In the genomic region with DNA sequence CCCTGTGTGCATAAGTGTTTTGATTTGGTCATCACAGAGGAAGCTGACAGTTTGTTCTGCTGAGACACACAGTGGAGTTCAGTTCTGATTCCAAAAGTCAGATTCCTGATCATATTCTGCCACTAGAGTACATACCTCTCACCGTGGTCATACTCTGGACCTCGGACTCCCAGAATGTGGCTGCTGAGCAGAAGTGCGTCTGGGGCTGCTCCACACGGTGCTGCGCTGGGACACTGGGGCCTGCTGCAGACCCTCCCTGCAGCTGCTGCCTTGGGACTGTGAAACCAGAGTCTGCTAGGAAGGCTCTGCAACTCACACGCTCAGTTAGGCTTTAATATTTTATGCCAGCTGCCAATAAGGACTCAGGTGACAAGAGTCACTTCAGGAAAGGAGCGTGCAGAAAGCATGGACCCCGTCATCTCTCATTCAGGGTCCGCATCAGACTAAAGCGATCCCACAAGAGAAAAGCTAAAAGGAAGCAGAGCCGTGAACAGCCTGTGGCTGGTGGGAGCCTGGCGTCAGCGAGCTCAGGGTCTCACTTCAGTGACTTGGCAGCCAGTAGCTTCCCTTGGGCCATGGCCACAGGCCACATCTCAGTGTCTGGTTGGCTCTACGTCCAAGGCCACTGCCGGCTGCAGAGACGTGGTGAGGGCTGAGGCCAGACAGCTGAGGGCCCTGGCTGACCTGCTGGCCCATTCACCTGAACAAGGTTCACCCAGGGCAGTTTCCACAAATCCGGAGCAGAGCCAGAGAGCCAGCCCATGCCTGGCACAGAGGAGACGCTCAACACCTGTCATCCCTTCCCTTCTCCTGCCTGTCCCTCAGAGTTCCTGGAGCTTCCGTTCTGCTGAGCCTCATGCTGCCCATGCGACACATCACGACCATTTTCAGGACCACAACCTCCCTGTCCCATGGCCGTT, we compare ENCODE assay signal across 15 cellular contexts. TPM values are rescaled to one million over a fixed set of nuclear protein-coding genes. Genes with fewer than 3 reads are reported as not detected.
A peak's percentile ranks its signal among the peaks of the same experiment; 100 is the strongest.
DNase-seq lines count a peak whose midpoint lies in the region; ATAC-seq and TF ChIP-seq lines count a peak whose summit lies in the region.
"Had no signal": no experiment of that assay in that cellular context is flagged by ENCODE, and none has a peak within 500 bp of the region (broad histone marks: within the 10 kb centered on the region; RNA-seq: fewer than 3 reads in every experiment).

No MANE protein-coding gene starts in this region.

- peak; percentile 86 for ATAC-seq in left lobe of liver
- peak; percentile 37 for ATAC-seq in stimulated activated memory B cell treated with anti-CD40 and anti-IgM and Interleukin-4, amounts not matched to agents 10 μg/mL and 1 μg/mL and 100 μg/mL, for 72 hours
- ATAC-seq in CD8-positive, alpha-beta T cell = no peak
- no peak for ATAC-seq in GM19397 (IDR thresholded peaks at IDR 0.05; ENCODE audit: unreplicated experiment)
- ATAC-seq: activated CD8-positive, alpha-beta T cell treated with anti-CD3 and anti-CD28 coated beads, Interleukin-2, amount 10 ng/mL, durations not matched to agents 7 days and 5 days had no signal

- POLR2A ChIA-PET in CD8-positive, alpha-beta T cell (lab: Charles Lee) = no interaction called here

- H3K4me3 ChIP-seq in CD8-positive, alpha-beta T cell (ENCODE audit: low read depth, low read length) = no peak overlapping the region
- H3K4me3 ChIP-seq: upper lobe of left lung had no signal

- intact Hi-C loops in CD8-positive, alpha-beta T cell (cut with DNase I, micrococcal nuclease) = no loop called here

- peaks cover 30% of the 10 kb centered on the region for H3K27me3 Mint-ChIP-seq in brain
- peaks cover 21% of the 10 kb centered on the region for H3K27me3 Mint-ChIP-seq in stimulated activated memory B cell treated with anti-CD40 and anti-IgM and Interleukin-4, amounts not matched to agents 10 μg/mL and 1 μg/mL and 100 μg/mL, for 72 hours
- peaks cover 3% of the 10 kb centered on the region for H3K27me3 Mint-ChIP-seq in CD8-positive, alpha-beta T cell (ENCODE audit: low read depth)

- H3K4me1 ChIP-seq in CD8-positive, alpha-beta T cell (ENCODE audit: insufficient read depth, low read length) = no peaks in the 10 kb centered on the region

- H3K36me3 Mint-ChIP-seq in brain = no peaks in the 10 kb centered on the region
- H3K36me3 Mint-ChIP-seq in stimulated activated memory B cell treated with anti-CD40 and anti-IgM and Interleukin-4, amounts not matched to agents 10 μg/mL and 1 μg/mL and 100 μg/mL, for 72 hours = no peaks in the 10 kb centered on the region
- no peaks in the 10 kb centered on the region for H3K36me3 Mint-ChIP-seq in CD8-positive, alpha-beta T cell

- no peaks in the 10 kb centered on the region for H3K9me3 ChIP-seq in CD8-positive, alpha-beta T cell (ENCODE audit: low read length)
- H3K9me3 ChIP-seq: upper lobe of left lung had no signal

- CTCF ChIA-PET in CD8-positive, alpha-beta T cell (lab: Charles Lee) = no interaction called here

- H3K9me3 Mint-ChIP-seq in brain = peaks cover 0 to 3% (median 2%) of the 10 kb centered on the region in 5 experiments
- no peaks in the 10 kb centered on the region for H3K9me3 Mint-ChIP-seq in stimulated activated memory B cell treated with anti-CD40 and anti-IgM and Interleukin-4, amounts not matched to agents 10 μg/mL and 1 μg/mL and 100 μg/mL, for 72 hours
- no peaks in the 10 kb centered on the region for H3K9me3 Mint-ChIP-seq in CD8-positive, alpha-beta T cell

- no peaks in the 10 kb centered on the region for H3K36me3 ChIP-seq in CD8-positive, alpha-beta T cell (ENCODE audit: insufficient read depth, low read length)
- H3K36me3 ChIP-seq: upper lobe of left lung had no signal

- H3K27ac ChIP-seq in CD8-positive, alpha-beta T cell (ENCODE audit: low read depth, low read length) = no peak overlapping the region
- H3K27ac ChIP-seq: 22Rv1, upper lobe of left lung had no signal

- peak; percentile 48 for DNase-seq in NCI-H2171 treated with DMSO at 0.1 percent for 48 hours (lab: John Stamatoyannopoulos, UW)
- DNase-seq in NCI-H2171 (lab: John Stamatoyannopoulos, UW) = no peak
- DNase-seq in left lobe of liver (ENCODE audit: low spot score) = peak; percentile 94
- no peak for DNase-seq in CD8-positive, alpha-beta T cell
- no peak for DNase-seq in SKM-1 treated with dmso at 0.1 percent for 144 hours (lab: John Stamatoyannopoulos, UW; ENCODE audit: unreplicated experiment)
- DNase-seq: activated CD8-positive, alpha-beta T cell treated with anti-CD3 and anti-CD28 coated beads, Interleukin-2, amount 10 ng/mL, durations not matched to agents 7 days and 5 days; activated effector memory CD4-positive, alpha-beta T cell treated with Interleukin-2 at 50 U/mL for 16 hours; effector memory CD4-positive, alpha-beta T cell; NCI-H226; stimulated activated CD4-positive, alpha-beta T cell treated with anti-CD3 and anti-CD28 coated beads, Interleukin-2, amount 100 ng/mL, for 48 hours had no signal

- H3K4me1 Mint-ChIP-seq in brain = peaks cover 17% of the 10 kb centered on the region
- no peaks in the 10 kb centered on the region for H3K4me1 Mint-ChIP-seq in stimulated activated memory B cell treated with anti-CD40 and anti-IgM and Interleukin-4, amounts not matched to agents 10 μg/mL and 1 μg/mL and 100 μg/mL, for 72 hours
- H3K4me1 Mint-ChIP-seq in CD8-positive, alpha-beta T cell (ENCODE audit: low read depth) = no peaks in the 10 kb centered on the region

- H3K4me3 Mint-ChIP-seq in brain = no peak overlapping the region
- no peak overlapping the region for H3K4me3 Mint-ChIP-seq in stimulated activated memory B cell treated with anti-CD40 and anti-IgM and Interleukin-4, amounts not matched to agents 10 μg/mL and 1 μg/mL and 100 μg/mL, for 72 hours
- no peak overlapping the region for H3K4me3 Mint-ChIP-seq in CD8-positive, alpha-beta T cell
- H3K4me3 Mint-ChIP-seq: activated CD8-positive, alpha-beta T cell treated with anti-CD3 and anti-CD28 coated beads, Interleukin-2, amount 10 ng/mL, durations not matched to agents 7 days and 5 days had no signal

- peak overlapping the region in 4 of 5 experiments; percentile 19 to 73 (median 65) for H3K27ac Mint-ChIP-seq in brain
- H3K27ac Mint-ChIP-seq in stimulated activated memory B cell treated with anti-CD40 and anti-IgM and Interleukin-4, amounts not matched to agents 10 μg/mL and 1 μg/mL and 100 μg/mL, for 72 hours = no peak overlapping the region
- H3K27ac Mint-ChIP-seq in CD8-positive, alpha-beta T cell = no peak overlapping the region
- H3K27ac Mint-ChIP-seq: activated CD8-positive, alpha-beta T cell treated with anti-CD3 and anti-CD28 coated beads, Interleukin-2, amount 10 ng/mL, durations not matched to agents 7 days and 5 days had no signal

- H3K27me3 ChIP-seq in CD8-positive, alpha-beta T cell (ENCODE audit: insufficient read depth, low read length) = no peaks in the 10 kb centered on the region
- H3K27me3 ChIP-seq: upper lobe of left lung had no signal

- TF ChIP-seq CTCF in brain (conservative IDR thresholded peaks at IDR 0.05) = no peak
- TF ChIP-seq CTCF in CD8-positive, alpha-beta T cell (IDR thresholded peaks at IDR 0.05) = no peak

RNA-seq across cellular contexts. Expression of gene KIFC3, which starts 24.7 kb away (rescaled TPM):
- polyA plus RNA-seq in brain (ENCODE audit: insufficient read depth, low read depth, low replicate concordance) = 78.3 TPM
- total RNA-seq in left lobe of liver = 43.5 TPM
- total RNA-seq in CD8-positive, alpha-beta T cell = 1 to 10 TPM in 1 of 2 experiments, under 1 TPM in 1; 0.36 to 1.1 TPM

Comparison
In these comparisons a context has a peak if more than half of its experiments do, and no peak if none do; other contexts are left out.
1. DNase-seq: peak in NCI-H2171 treated with DMSO at 0.1 percent for 48 hours (single experiment) and left lobe of liver (single experiment); none in NCI-H2171 (single experiment), CD8-positive, alpha-beta T cell (0 of 7) and SKM-1 treated with dmso at 0.1 percent for 144 hours (single experiment).
2. H3K27ac Mint-ChIP-seq: peak in brain (4 of 5); none in stimulated activated memory B cell treated with anti-CD40 and anti-IgM and Interleukin-4, amounts not matched to agents 10 μg/mL and 1 μg/mL and 100 μg/mL, for 72 hours (single experiment) and CD8-positive, alpha-beta T cell (single experiment).
3. ATAC-seq: peak in left lobe of liver (single experiment) and stimulated activated memory B cell treated with anti-CD40 and anti-IgM and Interleukin-4, amounts not matched to agents 10 μg/mL and 1 μg/mL and 100 μg/mL, for 72 hours (single experiment); none in CD8-positive, alpha-beta T cell (single experiment) and GM19397 (single experiment).
4. RNA of gene KIFC3, which starts 24.7 kb away (total RNA-seq): 43.5 TPM in left lobe of liver (single experiment); 0.36 to 1.1 TPM in CD8-positive, alpha-beta T cell; every median in the first group is over 10 times any median in the second.